9 cellular contexts compared by ENCODE assay signal in genomic region chr2:221969087-221969829, GRCh38.
DNase-seq lines count a peak whose midpoint lies in the region; ATAC-seq and TF ChIP-seq lines count a peak whose summit lies in the region.
"Had no signal": no experiment of that assay in that cellular context is flagged by ENCODE, and none has a peak within 500 bp of the region (broad histone marks: within the 10 kb centered on the region; RNA-seq: fewer than 3 reads in every experiment).

No MANE protein-coding gene starts in this region.

- H3K4me1 ChIP-seq in psoas muscle, result no peaks in the 10 kb centered on the region

- peak; percentile 43 for TF ChIP-seq CTCF in CD4-positive, alpha-beta T cell (IDR thresholded peaks at IDR 0.05)
- TF ChIP-seq CTCF in foreskin fibroblast (IDR thresholded peaks at IDR 0.05; ENCODE audit: low read depth, low read length) (peak; percentile 79), psoas muscle (IDR thresholded peaks at IDR 0.05) (peak; percentile 48)

- H3K27ac ChIP-seq in CD4-positive, alpha-beta T cell (ENCODE audit: low read depth, low read length), result no peak overlapping the region
- no peak overlapping the region for H3K27ac ChIP-seq in psoas muscle

- no peaks in the 10 kb centered on the region for H3K4me1 Mint-ChIP-seq in CD4-positive, alpha-beta T cell (ENCODE audit: low read depth)
- H3K4me1 Mint-ChIP-seq in activated T-helper 17 cell treated with anti-CD3 and anti-CD28 coated beads, Interleukin-2, amount 50 U/mL, for 72 hours, result no peaks in the 10 kb centered on the region

- POLR2A ChIA-PET in CD4-positive, alpha-beta T cell (lab: Charles Lee), result no interaction called here

- no peaks in the 10 kb centered on the region for H3K9me3 ChIP-seq in CD4-positive, alpha-beta T cell (ENCODE audit: control insufficient read depth, low read length)
- no peaks in the 10 kb centered on the region for H3K9me3 ChIP-seq in psoas muscle

- no peak overlapping the region for H3K27ac Mint-ChIP-seq in CD4-positive, alpha-beta T cell
- no peak overlapping the region for H3K27ac Mint-ChIP-seq in activated T-helper 17 cell treated with anti-CD3 and anti-CD28 coated beads, Interleukin-2, amount 50 U/mL, for 72 hours
- H3K27ac Mint-ChIP-seq: T-helper 1 cell treated with Interleukin-12 subunit alpha and Interleukin-12 subunit beta and Interleukin-4 antibody, amounts not matched to agents 30 μg/mL and 1 μg/mL, for 36 hours had no signal

- no peak for DNase-seq in CD4-positive, alpha-beta T cell
- DNase-seq in SHP77 (lab: John Stamatoyannopoulos, UW) (peak; percentile 53 to 56), foreskin fibroblast (peak; percentile 26 to 77), psoas muscle (no peak)
- no peak for DNase-seq in stimulated activated CD4-positive, alpha-beta T cell treated with anti-CD3 and anti-CD28 coated beads, Interleukin-2, amount 100 ng/mL, for 24 hours

- WGBS in psoas muscle, 3 donors, result 44 to 48% (median 45%) methylated on average over 7 of the region's 7 CpGs

- no peaks in the 10 kb centered on the region for H3K36me3 Mint-ChIP-seq in CD4-positive, alpha-beta T cell (ENCODE audit: low read depth)
- no peaks in the 10 kb centered on the region for H3K36me3 Mint-ChIP-seq in activated T-helper 17 cell treated with anti-CD3 and anti-CD28 coated beads, Interleukin-2, amount 50 U/mL, for 72 hours (ENCODE audit: low read depth)

- H3K27me3 Mint-ChIP-seq in CD4-positive, alpha-beta T cell, result peaks cover 17% of the 10 kb centered on the region
- peaks cover 18% of the 10 kb centered on the region for H3K27me3 Mint-ChIP-seq in activated T-helper 17 cell treated with anti-CD3 and anti-CD28 coated beads, Interleukin-2, amount 50 U/mL, for 72 hours

- peak; percentile 71 for TF ChIP-seq RAD21 in Ishikawa (IDR thresholded peaks at IDR 0.05; ENCODE audit: low read depth)

- CTCF ChIA-PET in CD4-positive, alpha-beta T cell (lab: Charles Lee), result no interaction called here

- no peak for TF ChIP-seq EP300 in Ishikawa (IDR thresholded peaks at IDR 0.05; ENCODE audit: borderline replicate concordance)

- no peaks in the 10 kb centered on the region for H3K9me3 Mint-ChIP-seq in CD4-positive, alpha-beta T cell
- H3K9me3 Mint-ChIP-seq in activated T-helper 17 cell treated with anti-CD3 and anti-CD28 coated beads, Interleukin-2, amount 50 U/mL, for 72 hours, result no peaks in the 10 kb centered on the region
- H3K9me3 Mint-ChIP-seq: T-helper 1 cell treated with Interleukin-12 subunit alpha and Interleukin-12 subunit beta and Interleukin-4 antibody, amounts not matched to agents 30 μg/mL and 1 μg/mL, for 36 hours had no signal

- H3K4me3 ChIP-seq in foreskin fibroblast (ENCODE audit: low read depth in 1 of 2, low read length in 2 of 2), result no peak overlapping the region
- no peak overlapping the region for H3K4me3 ChIP-seq in psoas muscle

- intact Hi-C loops in CD4-positive, alpha-beta T cell (cut with DNase I, micrococcal nuclease), result loop anchor here (2.0 to 5.0 kb wide), 2 partner anchors 1277 to 1280 kb away; no protein-coding TSS in a partner anchor
- intact Hi-C loops in psoas muscle (cut with DNase I), result loop anchor here in 1 of 2 donors (5.0 kb wide), 1 partner anchor 1282 kb away; no protein-coding TSS in a partner anchor

- H3K36me3 ChIP-seq in psoas muscle (ENCODE audit: insufficient read depth in 1 of 2, low read depth in 1 of 2), result no peaks in the 10 kb centered on the region

- no peak overlapping the region for H3K4me3 Mint-ChIP-seq in CD4-positive, alpha-beta T cell
- H3K4me3 Mint-ChIP-seq in activated T-helper 17 cell treated with anti-CD3 and anti-CD28 coated beads, Interleukin-2, amount 50 U/mL, for 72 hours, result no peak overlapping the region
- H3K4me3 Mint-ChIP-seq: T-helper 1 cell treated with Interleukin-12 subunit alpha and Interleukin-12 subunit beta and Interleukin-4 antibody, amounts not matched to agents 30 μg/mL and 1 μg/mL, for 36 hours had no signal

- no peaks in the 10 kb centered on the region for H3K27me3 ChIP-seq in CD4-positive, alpha-beta T cell (ENCODE audit: control insufficient read depth, insufficient read depth, low read length)
- no peaks in the 10 kb centered on the region for H3K27me3 ChIP-seq in psoas muscle (ENCODE audit: insufficient read depth in 3 of 3, low read length in 2 of 3)

- no peak for ATAC-seq in CD4-positive, alpha-beta T cell (ENCODE audit: poor library complexity)
- peak; percentile 52 for ATAC-seq in GM18873 (IDR thresholded peaks at IDR 0.05; ENCODE audit: low FRiP score, unreplicated experiment)
- ATAC-seq in psoas muscle, result peak in 1 of 4 donors; percentile 53
- ATAC-seq in activated T-helper 17 cell treated with anti-CD3 and anti-CD28 coated beads, Interleukin-2, amount 50 U/mL, for 72 hours (replicated peaks), result no peak

TF ChIP-seq in Ishikawa, 13 proteins besides CTCF, POLR2A, EP300 and RAD21:
- no peak for TF ChIP-seq MAX (IDR thresholded peaks at IDR 0.05)
- no peak for TF ChIP-seq EGR1 (IDR thresholded peaks at IDR 0.05)
- TF ChIP-seq TEAD4 (IDR thresholded peaks at IDR 0.05), result no peak
- no peak for TF ChIP-seq CEBPB (IDR thresholded peaks at IDR 0.05)
- no peak for TF ChIP-seq USF1 (IDR thresholded peaks at IDR 0.05)
- TF ChIP-seq TCF12 (IDR thresholded peaks at IDR 0.05; ENCODE audit: low read depth), result no peak
TF ChIP-seq in Ishikawa: peak in this region for 0.

Comparison
In these comparisons a context has a peak if more than half of its experiments do, and no peak if none do; other contexts are left out.
1. DNase-seq: peak in SHP77 (2 of 2) and foreskin fibroblast (2 of 2); none in CD4-positive, alpha-beta T cell (0 of 10), psoas muscle (0 of 2) and stimulated activated CD4-positive, alpha-beta T cell treated with anti-CD3 and anti-CD28 coated beads, Interleukin-2, amount 100 ng/mL, for 24 hours (0 of 2).
2. Peak in every context shown above with its lines, with median percentiles within 50 percentile points of each other: CTCF ChIP-seq.